8 cellular contexts compared by ENCODE assay signal in the genomic region with DNA sequence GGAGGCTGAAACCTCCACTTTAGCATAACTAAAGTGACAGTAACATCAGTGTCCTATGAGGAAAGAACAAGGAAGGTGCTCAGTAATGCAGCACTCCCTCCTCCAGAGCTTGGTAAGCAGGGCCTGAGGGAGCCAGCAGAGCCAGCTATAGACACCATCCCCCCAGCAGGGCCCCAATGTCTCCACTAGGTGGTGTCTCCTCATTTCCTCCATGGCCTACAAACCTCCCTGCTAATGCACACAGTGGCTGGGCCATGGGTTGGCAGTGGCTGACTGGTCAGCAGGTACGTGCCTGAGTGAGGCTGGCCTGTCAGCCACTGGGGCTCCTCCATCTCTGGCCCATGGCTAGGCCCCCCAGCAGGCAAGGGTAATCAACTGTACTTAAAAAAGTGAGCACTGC. TPM values are rescaled to one million over a fixed set of nuclear protein-coding genes. Genes with fewer than 3 reads are reported as not detected.
DNase-seq lines count a peak whose midpoint lies in the region; ATAC-seq lines count a peak whose summit lies in the region.

No MANE protein-coding gene starts in this region.

- DNase-seq in CD4-positive, CD25-positive, alpha-beta regulatory T cell: peak in 2 of 3 donors; percentile 32 to 56
- DNase-seq in OCI-M1 (lab: John Stamatoyannopoulos, UW) (peak; percentile 82), right cardiac atrium (no peak), GF-D8 (lab: John Stamatoyannopoulos, UW) (no peak)
- peak; percentile 41 for DNase-seq in activated naive CD4-positive, alpha-beta T cell treated with Interleukin-2 at 50 U/mL for 16 hours
- peak; percentile 42 for DNase-seq in stimulated activated CD4-positive, alpha-beta T cell treated with anti-CD3 and anti-CD28 coated beads, Interleukin-4, amount 100 ng/mL, for 1 hour

- H3K27me3 ChIP-seq in CD4-positive, CD25-positive, alpha-beta regulatory T cell (ENCODE audit: control insufficient read depth, insufficient read depth, low read length): no peaks in the 10 kb centered on the region
- H3K27me3 ChIP-seq in right cardiac atrium (ENCODE audit: control insufficient read depth, insufficient read depth): no peaks in the 10 kb centered on the region

- ATAC-seq in CD4-positive, CD25-positive, alpha-beta regulatory T cell (ENCODE audit: low read depth in 2 of 2): peak; percentile 59 to 62
- ATAC-seq in GM18520 (IDR thresholded peaks at IDR 0.05; ENCODE audit: unreplicated experiment) (peak; percentile 38), HG03045 (IDR thresholded peaks at IDR 0.05; ENCODE audit: unreplicated experiment) (peak; percentile 57), right cardiac atrium (peak; percentile 59 to 63)

- H3K27ac Mint-ChIP-seq in CD4-positive, CD25-positive, alpha-beta regulatory T cell: peak overlapping the region in 2 of 3 donors; percentile 71 to 73

- no peak overlapping the region for H3K4me3 Mint-ChIP-seq in CD4-positive, CD25-positive, alpha-beta regulatory T cell

- H3K36me3 ChIP-seq in CD4-positive, CD25-positive, alpha-beta regulatory T cell (ENCODE audit: control insufficient read depth, insufficient read depth, low read length): peaks cover 60% of the 10 kb centered on the region

- H3K9me3 Mint-ChIP-seq in CD4-positive, CD25-positive, alpha-beta regulatory T cell: peaks cover 0 to 2% (median 0%) of the 10 kb centered on the region in 7 donors

- H3K4me1 ChIP-seq in CD4-positive, CD25-positive, alpha-beta regulatory T cell (ENCODE audit: control insufficient read depth, insufficient read depth, low read length, poor library complexity, severe bottlenecking): peaks cover 11% of the 10 kb centered on the region
- no peaks in the 10 kb centered on the region for H3K4me1 ChIP-seq in right cardiac atrium (ENCODE audit: control insufficient read depth, insufficient read depth, low read length)

- H3K4me3 ChIP-seq in CD4-positive, CD25-positive, alpha-beta regulatory T cell (ENCODE audit: low read depth, low read length): no peak overlapping the region
- H3K4me3 ChIP-seq in right cardiac atrium (ENCODE audit: low read length): no peak overlapping the region

- H3K9me3 ChIP-seq in CD4-positive, CD25-positive, alpha-beta regulatory T cell (ENCODE audit: control insufficient read depth in 2 of 2, low read length in 2 of 2): no peaks in the 10 kb centered on the region
- H3K9me3 ChIP-seq in right cardiac atrium (ENCODE audit: control insufficient read depth, low read length): no peaks in the 10 kb centered on the region

- 86% methylated on average over 1 of the region's 1 CpG for WGBS in right cardiac atrium

- no peaks in the 10 kb centered on the region for H3K27me3 Mint-ChIP-seq in CD4-positive, CD25-positive, alpha-beta regulatory T cell

- H3K4me1 Mint-ChIP-seq in CD4-positive, CD25-positive, alpha-beta regulatory T cell: peaks cover 21 to 32% (median 29%) of the 10 kb centered on the region in 4 donors

- H3K27ac ChIP-seq in CD4-positive, CD25-positive, alpha-beta regulatory T cell (ENCODE audit: insufficient read depth, low read length, poor library complexity, severe bottlenecking): no peak overlapping the region
- H3K27ac ChIP-seq in right cardiac atrium (ENCODE audit: low read length): no peak overlapping the region

- intact Hi-C loops in right cardiac atrium (cut with DNase I): loop anchor here in 1 of 4 donors (10.0 kb wide), 1 partner anchor 877 kb away; a partner anchor contains a TSS

- H3K36me3 Mint-ChIP-seq in CD4-positive, CD25-positive, alpha-beta regulatory T cell: peaks cover 17% of the 10 kb centered on the region

RNA-seq across cellular contexts. Expression of a gene that starts 13.6 kb away (rescaled TPM):
- total RNA-seq in CD4-positive, CD25-positive, alpha-beta regulatory T cell: 48.0 TPM
- 10 to 100 TPM; 14.7 to 20.2 (median 16.6) TPM for polyA plus RNA-seq in CD4-positive, CD25-positive, alpha-beta regulatory T cell
- total RNA-seq in right cardiac atrium: 10 to 100 TPM; 63.4 to 93.0 (median 89.8) TPM
- polyA plus RNA-seq in right cardiac atrium: 125 TPM

RNA-seq across cellular contexts. Expression of a gene that starts 47.4 kb away (rescaled TPM):
- total RNA-seq in CD4-positive, CD25-positive, alpha-beta regulatory T cell: 41.0 TPM
- 10 to 100 TPM; 16.9 to 27.6 (median 19.7) TPM for polyA plus RNA-seq in CD4-positive, CD25-positive, alpha-beta regulatory T cell
- total RNA-seq in right cardiac atrium: 10 to 100 TPM; 20.1 to 26.7 (median 20.5) TPM
- polyA plus RNA-seq in right cardiac atrium: 7.3 TPM

Comparison
In these comparisons a context has a peak if more than half of its experiments do, and no peak if none do; other contexts are left out.
1. DNase-seq: peak in CD4-positive, CD25-positive, alpha-beta regulatory T cell (2 of 3), OCI-M1 (single experiment), activated naive CD4-positive, alpha-beta T cell treated with Interleukin-2 at 50 U/mL for 16 hours (single experiment) and stimulated activated CD4-positive, alpha-beta T cell treated with anti-CD3 and anti-CD28 coated beads, Interleukin-4, amount 100 ng/mL, for 1 hour (single experiment); none in right cardiac atrium (0 of 3) and GF-D8 (single experiment).
2. Peak in every context shown above with its lines, with median percentiles within 50 percentile points of each other: ATAC-seq.